ENCODE assay signal across 29 cellular contexts in the genomic region with DNA sequence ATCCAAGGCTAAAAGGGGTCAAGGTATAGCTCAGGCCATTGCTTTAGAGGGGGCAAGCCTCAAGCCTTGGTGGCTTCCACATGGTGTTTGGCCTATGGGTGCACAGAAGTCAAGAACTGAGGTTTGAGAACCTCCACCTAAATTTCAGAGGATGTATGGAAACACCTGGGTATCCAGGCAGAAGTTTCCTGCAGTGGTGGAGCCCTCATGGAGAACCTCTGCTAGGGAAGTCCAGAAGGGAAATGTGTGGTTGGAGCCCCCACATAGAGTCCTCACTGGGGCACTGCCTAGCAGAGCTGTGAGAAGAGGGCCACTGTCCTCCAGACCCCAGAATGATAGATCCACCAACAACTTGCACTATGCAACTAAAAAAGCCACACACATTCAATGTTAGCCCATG.
"Had no signal": no experiment of that assay in that cellular context is flagged by ENCODE, and none has a peak within 500 bp of the region (broad histone marks: within the 10 kb centered on the region; RNA-seq: fewer than 3 reads in every experiment).

No MANE protein-coding gene starts in this region.

- ATAC-seq: activated CD8-positive, alpha-beta T cell treated with anti-CD3 and anti-CD28 coated beads for 36 hours; activated T-cell treated with anti-CD3 and anti-CD28 coated beads, Interleukin-2, amount 50 U/mL, for 72 hours; activated T-helper 17 cell treated with anti-CD3 and anti-CD28 coated beads, Interleukin-2, amount 50 U/mL, for 72 hours; body of pancreas had no signal

- H3K27ac ChIP-seq: body of pancreas, breast epithelium, KMS-11 had no signal

- H3K4me1 ChIP-seq: body of pancreas, breast epithelium had no signal

- H3K4me3 ChIP-seq: body of pancreas, breast epithelium had no signal

- H3K4me3 Mint-ChIP-seq: activated CD4-positive, alpha-beta T cell treated with anti-CD3 and anti-CD28 coated beads, Interleukin-2, amount 10 ng/mL, durations not matched to agents 24 days and 14 days; activated CD8-positive, alpha-beta T cell treated with anti-CD3 and anti-CD28 coated beads for 36 hours; activated naive CD8-positive, alpha-beta T cell treated with anti-CD3 and anti-CD28 coated beads for 36 hours; activated T-cell treated with anti-CD3 and anti-CD28 coated beads, Interleukin-2, amount 50 U/mL, for 72 hours; activated T-helper 17 cell treated with anti-CD3 and anti-CD28 coated beads, Interleukin-2, amount 50 U/mL, for 72 hours had no signal

- H3K27me3 ChIP-seq: body of pancreas, breast epithelium had no signal

- H3K9ac ChIP-seq: KMS-11 had no signal

- H3K4me1 Mint-ChIP-seq: activated CD4-positive, alpha-beta T cell treated with anti-CD3 and anti-CD28 coated beads, Interleukin-2, amount 10 ng/mL, durations not matched to agents 24 days and 14 days; activated naive CD8-positive, alpha-beta T cell treated with anti-CD3 and anti-CD28 coated beads for 36 hours; activated T-helper 17 cell treated with anti-CD3 and anti-CD28 coated beads, Interleukin-2, amount 50 U/mL, for 72 hours had no signal

- H3K27ac Mint-ChIP-seq: activated CD4-positive, alpha-beta T cell treated with anti-CD3 and anti-CD28 coated beads, Interleukin-2, amount 10 ng/mL, durations not matched to agents 24 days and 14 days; activated CD8-positive, alpha-beta T cell treated with anti-CD3 and anti-CD28 coated beads for 36 hours; activated naive CD8-positive, alpha-beta T cell treated with anti-CD3 and anti-CD28 coated beads for 36 hours; activated T-cell treated with anti-CD3 and anti-CD28 coated beads, Interleukin-2, amount 50 U/mL, for 72 hours; activated T-helper 17 cell treated with anti-CD3 and anti-CD28 coated beads, Interleukin-2, amount 50 U/mL, for 72 hours had no signal

- H3K36me3 ChIP-seq: breast epithelium had no signal

- H3K27me3 Mint-ChIP-seq: activated CD4-positive, alpha-beta T cell treated with anti-CD3 and anti-CD28 coated beads, Interleukin-2, amount 10 ng/mL, durations not matched to agents 24 days and 14 days; activated CD8-positive, alpha-beta T cell treated with anti-CD3 and anti-CD28 coated beads for 36 hours; activated naive CD8-positive, alpha-beta T cell treated with anti-CD3 and anti-CD28 coated beads for 36 hours; activated T-helper 17 cell treated with anti-CD3 and anti-CD28 coated beads, Interleukin-2, amount 50 U/mL, for 72 hours had no signal

- H3K36me3 Mint-ChIP-seq: activated naive CD8-positive, alpha-beta T cell treated with anti-CD3 and anti-CD28 coated beads for 36 hours had no signal

- H3K4me2 ChIP-seq: KMS-11 had no signal

- DNase-seq: activated CD4-positive, alpha-beta T cell treated with anti-CD3 and anti-CD28 coated beads, Interleukin-2, amount 10 ng/mL, durations not matched to agents 24 days and 14 days; activated CD4-positive, alpha-beta T cell treated with anti-CD3 and anti-CD28 coated beads, Interleukin-2, amount 50 U/mL, for 4 hours; activated CD8-positive, alpha-beta T cell treated with anti-CD3 and anti-CD28 coated beads for 36 hours; activated effector memory CD4-positive, alpha-beta T cell treated with anti-CD3 and anti-CD28 coated beads, Interleukin-2, amount 50 U/mL, for 16 hours; activated naive CD4-positive, alpha-beta T cell; activated naive CD4-positive, alpha-beta T cell treated with anti-CD3 and anti-CD28 coated beads, Interleukin-2, amount 50 U/mL, for 16 hours; activated naive CD8-positive, alpha-beta T cell treated with anti-CD3 and anti-CD28 coated beads for 36 hours; activated T-cell treated with anti-CD3 and anti-CD28 coated beads, Interleukin-2, amount 50 U/mL, for 1 hour; activated T-cell treated with anti-CD3 and anti-CD28 coated beads, Interleukin-2, amount 50 U/mL, for 72 hours; amygdala; body of pancreas; NCI-H1092 treated with DMSO at 0.1 percent for 48 hours; NCI-H1417; NCI-H187 treated with DMSO at 0.1 percent for 48 hours; NCI-H2081; NCI-H2171 treated with DMSO at 0.1 percent for 48 hours; NCI-H2227 treated with DMSO at 0.1 percent for 48 hours; NCI-H446; NCI-H510A treated with DMSO at 0.1 percent for 48 hours; NCI-H526 treated with DMSO at 0.1 percent for 48 hours; NK-92 treated with Interleukin-12 subunit alpha and Interleukin-12 subunit beta, amount 100 ng/mL, for 24 hours; Right ventricle myocardium superior; SW 1271; T-helper 1 cell; T-helper 2 cell; T-helper 9 cell had no signal
